ENCODE assay signal across 16 cellular contexts in the genomic region with DNA sequence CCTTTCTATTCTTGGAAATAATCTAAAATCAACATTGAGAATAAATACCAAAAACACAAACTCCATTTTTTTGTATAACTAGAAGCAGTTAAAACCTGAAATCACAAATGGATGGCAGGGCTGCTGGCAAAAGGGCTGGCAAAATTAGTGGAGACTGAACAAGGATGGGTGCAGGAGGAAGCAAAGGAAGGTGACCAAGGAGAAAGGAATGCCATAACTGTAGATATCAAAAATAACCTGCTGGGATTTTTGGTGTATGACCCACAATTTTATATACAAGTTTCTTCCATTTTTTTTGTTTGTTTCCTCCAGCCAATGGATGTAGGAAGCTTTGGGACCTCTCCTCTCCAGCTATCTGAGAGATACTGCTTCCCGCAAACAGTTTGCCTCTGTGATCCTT.
"Had no signal": no experiment of that assay in that cellular context is flagged by ENCODE, and none has a peak within 500 bp of the region (broad histone marks: within the 10 kb centered on the region; RNA-seq: fewer than 3 reads in every experiment).

No MANE protein-coding gene starts in this region.

- H3K9me3 Mint-ChIP-seq: brain; natural killer cell treated with Interleukin-12 subunit alpha and Interleukin-12 subunit beta and Interleukin-15 and Interleukin-18, amount 100 ng/mL, for 72 hours had no signal

- H3K27me3 ChIP-seq: left lung had no signal

- H3K4me1 Mint-ChIP-seq: activated CD4-positive, alpha-beta T cell treated with anti-CD3 and anti-CD28 coated beads, Interleukin-2, amount 10 ng/mL, durations not matched to agents 7 days and 5 days; activated naive CD8-positive, alpha-beta T cell treated with anti-CD3 and anti-CD28 coated beads for 36 hours; brain; stimulated activated effector memory CD8-positive, alpha-beta T cell treated with anti-CD3 and anti-CD28 coated beads, Interleukin-12 subunit alpha, Interleukin-12 subunit beta, amount 100 ng/mL, for 72 hours had no signal

- H3K27me3 Mint-ChIP-seq: activated B cell treated with CpG ODN at 0.5 μM for 24 hours; activated CD4-positive, alpha-beta T cell treated with anti-CD3 and anti-CD28 coated beads, Interleukin-2, amount 10 ng/mL, durations not matched to agents 7 days and 5 days; activated naive CD8-positive, alpha-beta T cell treated with anti-CD3 and anti-CD28 coated beads for 36 hours; brain; memory B cell; natural killer cell treated with Interleukin-12 subunit alpha and Interleukin-12 subunit beta and Interleukin-15 and Interleukin-18, amount 100 ng/mL, for 72 hours had no signal

- H3K4me1 ChIP-seq: left lung had no signal

- H3K4me3 ChIP-seq: left lung had no signal

- H3K27ac ChIP-seq: left lung had no signal

- DNase-seq: activated B cell treated with CpG ODN at 0.5 μM for 24 hours; activated CD4-positive, alpha-beta T cell treated with anti-CD3 and anti-CD28 coated beads, Interleukin-2, amount 10 ng/mL, durations not matched to agents 7 days and 5 days; activated CD8-positive, alpha-beta memory T cell treated with anti-CD3 and anti-CD28 coated beads, Interleukin-2, amount 50 U/mL, for 48 hours; activated gamma-delta T cell; activated naive CD8-positive, alpha-beta T cell treated with anti-CD3 and anti-CD28 coated beads for 36 hours; activated T-cell treated with anti-CD3 and anti-CD28 coated beads, Interleukin-2, amount 50 U/mL, for 72 hours; amygdala; cerebellar nuclear complex; erythroblast; left lung; stimulated activated CD4-positive, alpha-beta T cell treated with anti-CD3 and anti-CD28 coated beads, Interleukin-12 subunit alpha, Interleukin-12 subunit beta, amount 100 ng/mL, for 4 hours; stimulated activated CD4-positive, alpha-beta T cell treated with anti-CD3 and anti-CD28 coated beads, Interleukin-2, amount 100 ng/mL, for 24 hours had no signal

- ATAC-seq: activated T-cell treated with anti-CD3 and anti-CD28 coated beads, Interleukin-2, amount 50 U/mL, for 72 hours; left lung; natural killer cell treated with Interleukin-12 subunit alpha and Interleukin-12 subunit beta and Interleukin-15 and Interleukin-18, amount 100 ng/mL, for 72 hours; stimulated activated effector memory CD8-positive, alpha-beta T cell treated with anti-CD3 and anti-CD28 coated beads, Interleukin-12 subunit alpha, Interleukin-12 subunit beta, amount 100 ng/mL, for 72 hours had no signal

- H3K4me3 Mint-ChIP-seq: activated B cell treated with CpG ODN at 0.5 μM for 24 hours; activated CD4-positive, alpha-beta T cell treated with anti-CD3 and anti-CD28 coated beads, Interleukin-2, amount 10 ng/mL, durations not matched to agents 7 days and 5 days; activated naive CD8-positive, alpha-beta T cell treated with anti-CD3 and anti-CD28 coated beads for 36 hours; activated T-cell treated with anti-CD3 and anti-CD28 coated beads, Interleukin-2, amount 50 U/mL, for 72 hours; brain; memory B cell; natural killer cell treated with Interleukin-12 subunit alpha and Interleukin-12 subunit beta and Interleukin-15 and Interleukin-18, amount 100 ng/mL, for 72 hours; stimulated activated effector memory CD8-positive, alpha-beta T cell treated with anti-CD3 and anti-CD28 coated beads, Interleukin-12 subunit alpha, Interleukin-12 subunit beta, amount 100 ng/mL, for 72 hours had no signal

- H3K27ac Mint-ChIP-seq: activated B cell treated with CpG ODN at 0.5 μM for 24 hours; activated CD4-positive, alpha-beta T cell treated with anti-CD3 and anti-CD28 coated beads, Interleukin-2, amount 10 ng/mL, durations not matched to agents 7 days and 5 days; activated naive CD8-positive, alpha-beta T cell treated with anti-CD3 and anti-CD28 coated beads for 36 hours; activated T-cell treated with anti-CD3 and anti-CD28 coated beads, Interleukin-2, amount 50 U/mL, for 72 hours; memory B cell; natural killer cell treated with Interleukin-12 subunit alpha and Interleukin-12 subunit beta and Interleukin-15 and Interleukin-18, amount 100 ng/mL, for 72 hours; stimulated activated effector memory CD8-positive, alpha-beta T cell treated with anti-CD3 and anti-CD28 coated beads, Interleukin-12 subunit alpha, Interleukin-12 subunit beta, amount 100 ng/mL, for 72 hours had no signal
